In genomic region chr11:66419825-66420224, GRCh38 we compare ENCODE assay signal across 15 cellular contexts. TPM values are rescaled to one million over a fixed set of nuclear protein-coding genes. Genes with fewer than 3 reads are reported as not detected.
DNase-seq lines count a peak whose midpoint lies in the region; ATAC-seq, FAIRE-seq and TF ChIP-seq lines count a peak whose summit lies in the region.
"Had no signal": no experiment of that assay in that cellular context is flagged by ENCODE, and none has a peak within 500 bp of the region (broad histone marks: within the 10 kb centered on the region; RNA-seq: fewer than 3 reads in every experiment).

No MANE protein-coding gene starts in this region.

- H2AK5ac ChIP-seq in H1 (ENCODE audit: low read depth, low read length): no peak overlapping the region

- no peak overlapping the region for H3K27ac Mint-ChIP-seq in activated naive CD8-positive, alpha-beta T cell treated with anti-CD3 and anti-CD28 coated beads for 36 hours
- no peak overlapping the region for H3K27ac Mint-ChIP-seq in activated naive CD8-positive, alpha-beta T cell treated with anti-CD3 and anti-CD28 coated beads, Interleukin-2, amount 50 U/mL, for 24 hours
- H3K27ac Mint-ChIP-seq: T-helper 2 cell treated with Interferon-gamma antibody and Interleukin-4, amounts not matched to agents 5 μg/mL and 100 μg/mL, for 36 hours had no signal

- ATAC-seq in activated naive CD8-positive, alpha-beta T cell treated with anti-CD3 and anti-CD28 coated beads, Interleukin-2, amount 50 U/mL, for 24 hours: no peak
- ATAC-seq in HG02642 (IDR thresholded peaks at IDR 0.05; ENCODE audit: poor library complexity, unreplicated experiment): no peak
- ATAC-seq: left lung, right cardiac atrium had no signal

- H3K36me3 ChIP-seq in H1 (ENCODE audit: control insufficient read depth in 2 of 4, insufficient read depth in 4 of 4, low read length in 3 of 4): no peaks in the 10 kb centered on the region; a peak in 1 of 8 replicates
- no peaks in the 10 kb centered on the region for H3K36me3 ChIP-seq in testis (ENCODE audit: low read depth, missing control alignments)
- no peaks in the 10 kb centered on the region for H3K36me3 ChIP-seq in thyroid gland
- H3K36me3 ChIP-seq: left lung had no signal

- DNase-seq in activated naive CD8-positive, alpha-beta T cell treated with anti-CD3 and anti-CD28 coated beads for 36 hours: peak; percentile 22
- DNase-seq in activated naive CD8-positive, alpha-beta T cell treated with anti-CD3 and anti-CD28 coated beads, Interleukin-2, amount 50 U/mL, for 24 hours: no peak
- DNase-seq in NCI-H2227 treated with DMSO at 0.1 percent for 48 hours (lab: John Stamatoyannopoulos, UW) (peak; percentile 37), H1 (ENCODE audit: low read depth in 1 of 2, low spot score in 2 of 2) (peak in 1 of 2 experiments; percentile 84), testis (peak; percentile 32), thyroid gland (no peak)
- DNase-seq in effector CD8-positive, alpha-beta T cell (lab: John Stamatoyannopoulos, UW): no peak
- DNase-seq: activated gamma-delta T cell treated with Interleukin-2 at 50 U/mL for 16 hours; left lung; right cardiac atrium; stimulated activated naive CD4-positive, alpha-beta T cell had no signal

- no peak overlapping the region for H3K4me3 Mint-ChIP-seq in activated naive CD8-positive, alpha-beta T cell treated with anti-CD3 and anti-CD28 coated beads for 36 hours
- H3K4me3 Mint-ChIP-seq in activated naive CD8-positive, alpha-beta T cell treated with anti-CD3 and anti-CD28 coated beads, Interleukin-2, amount 50 U/mL, for 24 hours: no peak overlapping the region
- H3K4me3 Mint-ChIP-seq: T-helper 2 cell treated with Interferon-gamma antibody and Interleukin-4, amounts not matched to agents 5 μg/mL and 100 μg/mL, for 36 hours had no signal

- H2BK120ac ChIP-seq in H1 (replicated peaks; ENCODE audit: low read depth, low read length): no peak overlapping the region

- H3K36me3 Mint-ChIP-seq in activated naive CD8-positive, alpha-beta T cell treated with anti-CD3 and anti-CD28 coated beads for 36 hours: no peaks in the 10 kb centered on the region
- H3K36me3 Mint-ChIP-seq in activated naive CD8-positive, alpha-beta T cell treated with anti-CD3 and anti-CD28 coated beads, Interleukin-2, amount 50 U/mL, for 24 hours (ENCODE audit: low read depth): no peaks in the 10 kb centered on the region

- H3K79me1 ChIP-seq in H1 (ENCODE audit: low read depth, low read length): no peaks in the 10 kb centered on the region

- H2BK20ac ChIP-seq in H1 (ENCODE audit: low read length): no peak overlapping the region

- no peak for TF ChIP-seq RAD21 in H1 (IDR thresholded peaks at IDR 0.05 in 1 of 2, conservative IDR thresholded peaks at IDR 0.05 in 1 of 2; ENCODE audit: low read depth in 2 of 2, low read length in 2 of 2)

- H3K18ac ChIP-seq in H1 (ENCODE audit: extremely low read depth, low read length): no peak overlapping the region

- H4K91ac ChIP-seq in H1 (replicated peaks; ENCODE audit: insufficient read length, low read length): no peak overlapping the region

- no peak overlapping the region for H2BK12ac ChIP-seq in H1 (ENCODE audit: low read depth, low read length)

- H3K56ac ChIP-seq in H1 (replicated peaks; ENCODE audit: insufficient read length, low read depth, low read length): no peak overlapping the region

- H3K23me2 ChIP-seq in H1 (ENCODE audit: low read depth, low read length): peaks cover 13% of the 10 kb centered on the region

- no peak overlapping the region for H3K14ac ChIP-seq in H1 (ENCODE audit: insufficient read length)

- POLR2A ChIA-PET in H1 (lab: Charles Lee; ENCODE audit: partially characterized antibody): interaction anchor here (0.8 to 7.3 kb wide), 4 partner anchors 9 to 127 kb away, joined by 3 to 78 read pairs (median 14); partner anchors contain the start of genes ACTN3, DPP3, MRPL11 and ZDHHC24

- H3K4me3 ChIP-seq in H1 (ENCODE audit: extremely low read depth in 1 of 4, insufficient read depth in 2 of 4, low read depth in 3 of 4, low read length in 4 of 4) (peak overlapping the region; percentile 17 to 61 (median 54); a peak in 7 of 8 replicates), testis (no peak overlapping the region), thyroid gland (replicated peaks in 1 of 3) (no peak overlapping the region)
- H3K4me3 ChIP-seq: left lung had no signal

- H3K27me3 ChIP-seq in H1 (replicated peaks in 1 of 4; ENCODE audit: control insufficient read depth in 3 of 4, extremely low read depth in 1 of 4, insufficient read depth in 3 of 4, low read length in 3 of 4): peaks cover 13 to 28% (median 26%) of the 10 kb centered on the region in 4 experiments
- H3K27me3 ChIP-seq in testis: no peaks in the 10 kb centered on the region
- H3K27me3 ChIP-seq in thyroid gland: no peaks in the 10 kb centered on the region

- no peak for FAIRE-seq in H1 (lab: Jason Lieb, UNC)

- H3K9ac ChIP-seq in H1 (replicated peaks in 1 of 4; ENCODE audit: extremely low read depth in 1 of 4, low read depth in 3 of 4, low read length in 3 of 4): no peak overlapping the region; a peak in 1 of 7 replicates

- CTCF ChIA-PET in H1 (lab: Charles Lee; ENCODE audit: partially characterized antibody): interaction anchor here (0.9 to 13.2 kb wide), 10 partner anchors 9 to 258 kb away, joined by 3 to 259 read pairs (median 16); partner anchors contain the start of genes DPP3, MRPL11 and RBM4B

- no peak overlapping the region for H4K8ac ChIP-seq in H1 (ENCODE audit: extremely low read depth, insufficient read depth, low read length)

- H2BK5ac ChIP-seq in H1 (ENCODE audit: low read depth, low read length): no peak overlapping the region

- H3K4me2 ChIP-seq in H1 (ENCODE audit: insufficient read depth in 1 of 2, low read depth in 2 of 2, low read length in 2 of 2): peak overlapping the region; percentile 88

- H3K27me3 Mint-ChIP-seq in activated naive CD8-positive, alpha-beta T cell treated with anti-CD3 and anti-CD28 coated beads for 36 hours: peaks cover 63% of the 10 kb centered on the region
- H3K27me3 Mint-ChIP-seq in activated naive CD8-positive, alpha-beta T cell treated with anti-CD3 and anti-CD28 coated beads, Interleukin-2, amount 50 U/mL, for 24 hours: peaks cover 56% of the 10 kb centered on the region

- H3K4ac ChIP-seq in H1 (replicated peaks; ENCODE audit: insufficient read length, low read depth, low read length): no peak overlapping the region

- WGBS in H1 (ENCODE audit: extremely low coverage in 1 of 2, insufficient coverage in 1 of 2, insufficient read length in 1 of 2, insufficient replicate concordance in 2 of 2, low coverage in 1 of 2, low lambda C conversion rate in 2 of 2, missing lambda C conversion rate in 1 of 2), 2 experiments: 3% methylated on average over 15 of the region's 30 CpGs; no CpG with 5 or more reads in 1 of the 2 experiments
- WGBS in testis, 2 donors: 4 to 5% methylated on average over 11 to 18 of the region's 30 CpGs
- 3 to 9% methylated on average over 6 to 16 of the region's 30 CpGs for WGBS in thyroid gland, 2 donors

- H3K79me2 ChIP-seq in H1 (ENCODE audit: control insufficient read depth in 1 of 2, insufficient read depth in 2 of 2, low read length in 2 of 2): no peaks in the 10 kb centered on the region

- H3K27ac ChIP-seq in H1 (ENCODE audit: low read depth, low read length) (no peak overlapping the region), testis (no peak overlapping the region), thyroid gland (no peak overlapping the region)
- H3K27ac ChIP-seq: HL-60, left lung had no signal

- TF ChIP-seq POLR2A in H1 (IDR thresholded peaks at IDR 0.05; ENCODE audit: control extremely low read depth in 1 of 2, low read depth in 2 of 2, low read length in 2 of 2): no peak
- TF ChIP-seq POLR2A in testis (IDR thresholded peaks at IDR 0.05): no peak
- TF ChIP-seq POLR2A in thyroid gland (IDR thresholded peaks at IDR 0.05): no peak

- no peak overlapping the region for H3K23ac ChIP-seq in H1 (ENCODE audit: insufficient read length)

- H4K5ac ChIP-seq in H1 (ENCODE audit: insufficient read length, low read depth, low read length): no peak overlapping the region

- peaks cover 27% of the 10 kb centered on the region for H3K4me1 Mint-ChIP-seq in activated naive CD8-positive, alpha-beta T cell treated with anti-CD3 and anti-CD28 coated beads for 36 hours
- H3K4me1 Mint-ChIP-seq in activated naive CD8-positive, alpha-beta T cell treated with anti-CD3 and anti-CD28 coated beads, Interleukin-2, amount 50 U/mL, for 24 hours: peaks cover 39% of the 10 kb centered on the region

- peaks cover 3% of the 10 kb centered on the region for H3K9me3 Mint-ChIP-seq in activated naive CD8-positive, alpha-beta T cell treated with anti-CD3 and anti-CD28 coated beads for 36 hours
- peaks cover 9% of the 10 kb centered on the region for H3K9me3 Mint-ChIP-seq in activated naive CD8-positive, alpha-beta T cell treated with anti-CD3 and anti-CD28 coated beads, Interleukin-2, amount 50 U/mL, for 24 hours
- H3K9me3 Mint-ChIP-seq: T-helper 2 cell treated with Interferon-gamma antibody and Interleukin-4, amounts not matched to agents 5 μg/mL and 100 μg/mL, for 36 hours had no signal

- peaks cover 16 to 27% of the 10 kb centered on the region in 2 experiments for H4K20me1 ChIP-seq in H1 (replicated peaks in 1 of 2; ENCODE audit: control insufficient read depth in 1 of 2, insufficient read depth in 2 of 2, low read length in 2 of 2)

- no peak overlapping the region for H2BK15ac ChIP-seq in H1 (ENCODE audit: low read length)

- H2AFZ ChIP-seq in H1 (ENCODE audit: low read length): no peak overlapping the region

- peaks cover 7 to 24% (median 11%) of the 10 kb centered on the region in 4 experiments for H3K4me1 ChIP-seq in H1 (replicated peaks in 1 of 4; ENCODE audit: control insufficient read depth in 3 of 4, insufficient read depth in 4 of 4, low read length in 3 of 4)
- peaks cover 23% of the 10 kb centered on the region for H3K4me1 ChIP-seq in testis
- H3K4me1 ChIP-seq in thyroid gland: peaks cover 0 to 29% of the 10 kb centered on the region in 2 donors

- no peak for TF ChIP-seq CTCF in H1 (IDR thresholded peaks at IDR 0.05; ENCODE audit: control extremely low read depth in 1 of 3, insufficient read depth in 1 of 3, low read depth in 1 of 3, low read length in 3 of 3)
- TF ChIP-seq CTCF in testis (IDR thresholded peaks at IDR 0.05): no peak
- TF ChIP-seq CTCF in thyroid gland (IDR thresholded peaks at IDR 0.05): no peak

- no peaks in the 10 kb centered on the region for H3K9me3 ChIP-seq in H1 (ENCODE audit: insufficient read depth in 2 of 2, low read depth in 1 of 2, low read length in 1 of 2)
- no peaks in the 10 kb centered on the region for H3K9me3 ChIP-seq in testis
- H3K9me3 ChIP-seq in thyroid gland: no peaks in the 10 kb centered on the region
- H3K9me3 ChIP-seq: left lung had no signal

- intact Hi-C loops in testis (cut with DNase I; ENCODE audit: low total_unique reads) (no loop called here), thyroid gland (cut with DNase I) (loop anchor here (5.0 kb wide), 1 partner anchor 133 kb away; the partner anchor contains the start of gene YIF1A)

- TF ChIP-seq EP300 in H1 (IDR thresholded peaks at IDR 0.05; ENCODE audit: borderline replicate concordance in 1 of 2, low read depth in 2 of 2, low read length in 2 of 2): no peak

RNA-seq across cellular contexts. Expression of gene NPAS4, which starts 1.0 kb away (rescaled TPM):
- total RNA-seq in activated naive CD8-positive, alpha-beta T cell treated with anti-CD3 and anti-CD28 coated beads for 36 hours: under 1 TPM in 1 of 2 experiments, not detected in 1; 0.16 TPM
- 0.88 and 0.99 TPM in 2 replicates for total RNA-seq in H1 (2021; fragmentation: NEBNext Ultra II Directional; extraction: Animal tissue kit (Norgen Biotek cat#: 25700))
- polyA plus RNA-seq in H1 (2011; rRNA removed): 0.73 and 0.77 TPM in 2 replicates
- polyA plus RNA-seq in H1 (2011; cell fraction: cytosol; rRNA removed): 0.54 TPM
- polyA plus RNA-seq in H1 (2011; cell fraction: nucleus; rRNA removed): 2.0 TPM
- polyA plus RNA-seq in H1 (2012, experiment 1 of 2): 0.58 to 1.2 TPM (median 0.85 TPM) in 4 replicates
- 0.28 TPM for polyA plus RNA-seq in H1 (2012, experiment 2 of 2)
- polyA plus RNA-seq in H1 (2013, experiment 1 of 2): 0.24 TPM
- 0.18 TPM for polyA plus RNA-seq in H1 (2013, experiment 2 of 2)
- polyA minus RNA-seq in H1 (2011; rRNA and poly(A)+ RNA removed): 0.12 and 0.66 TPM in 2 replicates
- 0.44 TPM for polyA minus RNA-seq in H1 (2011; cell fraction: cytosol; rRNA and poly(A)+ RNA removed)
- 0.40 TPM for polyA minus RNA-seq in H1 (2011; cell fraction: nucleus; rRNA and poly(A)+ RNA removed)
- total RNA-seq in testis: 1 to 10 TPM in 1 of 2 donors, under 1 TPM in 1; 0.50 to 1.4 TPM
- polyA plus RNA-seq in testis (ENCODE audit: insufficient read depth, low read depth, low replicate concordance): 0.09 TPM
- not detected for total RNA-seq in thyroid gland
- total RNA-seq: myocyte had no signal

RNA-seq across cellular contexts. Expression of gene MRPL11, which starts 18.8 kb away (rescaled TPM):
- total RNA-seq in activated naive CD8-positive, alpha-beta T cell treated with anti-CD3 and anti-CD28 coated beads for 36 hours: 100 to 1,000 TPM; 159 to 161 TPM
- total RNA-seq in H1 (2021; fragmentation: NEBNext Ultra II Directional; extraction: Animal tissue kit (Norgen Biotek cat#: 25700)): 141 and 152 TPM in 2 replicates
- 105 and 106 TPM in 2 replicates for polyA plus RNA-seq in H1 (2011; rRNA removed)
- 116 TPM for polyA plus RNA-seq in H1 (2011; cell fraction: cytosol; rRNA removed)
- polyA plus RNA-seq in H1 (2011; cell fraction: nucleus; rRNA removed): 102 TPM
- 161 to 181 TPM (median 177 TPM) in 4 replicates for polyA plus RNA-seq in H1 (2012, experiment 1 of 2)
- polyA plus RNA-seq in H1 (2012, experiment 2 of 2): 290 TPM
- polyA plus RNA-seq in H1 (2013, experiment 1 of 2): 187 TPM
- 199 TPM for polyA plus RNA-seq in H1 (2013, experiment 2 of 2)
- 45.4 and 61.3 TPM in 2 replicates for polyA minus RNA-seq in H1 (2011; rRNA and poly(A)+ RNA removed)
- 31.3 TPM for polyA minus RNA-seq in H1 (2011; cell fraction: cytosol; rRNA and poly(A)+ RNA removed)
- 11.6 TPM for polyA minus RNA-seq in H1 (2011; cell fraction: nucleus; rRNA and poly(A)+ RNA removed)
- total RNA-seq in testis: 10 to 100 TPM; 21.2 to 23.7 TPM
- polyA plus RNA-seq in testis (ENCODE audit: insufficient read depth, low read depth, low replicate concordance): 50.0 TPM
- 10 to 100 TPM; 35.5 to 58.3 (median 39.7) TPM for total RNA-seq in thyroid gland

RNA-seq across cellular contexts. Expression of gene PELI3, which starts 46.9 kb away (rescaled TPM):
- total RNA-seq in activated naive CD8-positive, alpha-beta T cell treated with anti-CD3 and anti-CD28 coated beads for 36 hours: 1 to 10 TPM; 5.8 to 6.4 TPM
- total RNA-seq in H1 (2021; fragmentation: NEBNext Ultra II Directional; extraction: Animal tissue kit (Norgen Biotek cat#: 25700)): 7.6 TPM in 2 replicates
- 5.2 and 7.6 TPM in 2 replicates for polyA plus RNA-seq in H1 (2011; rRNA removed)
- 5.3 TPM for polyA plus RNA-seq in H1 (2011; cell fraction: cytosol; rRNA removed)
- polyA plus RNA-seq in H1 (2011; cell fraction: nucleus; rRNA removed): 9.8 TPM
- 3.7 to 8.0 TPM (median 5.7 TPM) in 4 replicates for polyA plus RNA-seq in H1 (2012, experiment 1 of 2)
- polyA plus RNA-seq in H1 (2012, experiment 2 of 2): 5.6 TPM
- polyA plus RNA-seq in H1 (2013, experiment 1 of 2): 3.1 TPM
- 3.5 TPM for polyA plus RNA-seq in H1 (2013, experiment 2 of 2)
- polyA minus RNA-seq in H1 (2011; rRNA and poly(A)+ RNA removed): 7.4 and 11.2 TPM in 2 replicates
- 6.5 TPM for polyA minus RNA-seq in H1 (2011; cell fraction: cytosol; rRNA and poly(A)+ RNA removed)
- 18.7 TPM for polyA minus RNA-seq in H1 (2011; cell fraction: nucleus; rRNA and poly(A)+ RNA removed)
- total RNA-seq in testis: 10 to 100 TPM; 13.0 to 17.7 TPM
- 10.2 TPM for polyA plus RNA-seq in testis (ENCODE audit: insufficient read depth, low read depth, low replicate concordance)
- total RNA-seq in thyroid gland: 10 to 100 TPM; 11.4 to 21.8 (median 14.7) TPM

RNA-seq across cellular contexts. Expression of gene SLC29A2, which starts 48.3 kb away (rescaled TPM):
- total RNA-seq in activated naive CD8-positive, alpha-beta T cell treated with anti-CD3 and anti-CD28 coated beads for 36 hours: 1 to 10 TPM; 8.1 to 9.0 TPM
- total RNA-seq in H1 (2021; fragmentation: NEBNext Ultra II Directional; extraction: Animal tissue kit (Norgen Biotek cat#: 25700)): 29.3 and 32.4 TPM in 2 replicates
- polyA plus RNA-seq in H1 (2011; rRNA removed): 31.6 and 42.0 TPM in 2 replicates
- 23.1 TPM for polyA plus RNA-seq in H1 (2011; cell fraction: cytosol; rRNA removed)
- 104 TPM for polyA plus RNA-seq in H1 (2011; cell fraction: nucleus; rRNA removed)
- 29.3 to 42.0 TPM (median 39.3 TPM) in 4 replicates for polyA plus RNA-seq in H1 (2012, experiment 1 of 2)
- polyA plus RNA-seq in H1 (2012, experiment 2 of 2): 33.0 TPM
- 40.7 TPM for polyA plus RNA-seq in H1 (2013, experiment 1 of 2)
- polyA plus RNA-seq in H1 (2013, experiment 2 of 2): 42.8 TPM
- polyA minus RNA-seq in H1 (2011; rRNA and poly(A)+ RNA removed): 16.4 and 20.7 TPM in 2 replicates
- 18.6 TPM for polyA minus RNA-seq in H1 (2011; cell fraction: cytosol; rRNA and poly(A)+ RNA removed)
- 25.3 TPM for polyA minus RNA-seq in H1 (2011; cell fraction: nucleus; rRNA and poly(A)+ RNA removed)
- total RNA-seq in testis: 1 to 10 TPM; 1.6 to 3.1 TPM
- polyA plus RNA-seq in testis (ENCODE audit: insufficient read depth, low read depth, low replicate concordance): 1.2 TPM
- total RNA-seq in thyroid gland: 10 to 100 TPM in 2 of 4 donors, 1 to 10 TPM in 2; 5.0 to 11.4 (median 8.3) TPM

Comparison
In these comparisons a context has a peak if more than half of its experiments do, and no peak if none do; other contexts are left out.
1. DNase-seq: peak in activated naive CD8-positive, alpha-beta T cell treated with anti-CD3 and anti-CD28 coated beads for 36 hours (single experiment), NCI-H2227 treated with DMSO at 0.1 percent for 48 hours (single experiment) and testis (single experiment); none in activated naive CD8-positive, alpha-beta T cell treated with anti-CD3 and anti-CD28 coated beads, Interleukin-2, amount 50 U/mL, for 24 hours (single experiment), thyroid gland (0 of 2) and effector CD8-positive, alpha-beta T cell (single experiment).
2. H3K4me3 ChIP-seq: peak in H1 (4 of 4); none in testis (0 of 2) and thyroid gland (0 of 3).